ENCODE assay signal across 1 cellular context in genomic region chr11:113906038-113906437, GRCh38.
TF ChIP-seq lines count a peak whose summit lies in the region.

No MANE protein-coding gene starts in this region.

TF ChIP-seq in H1, 55 proteins besides CTCF, POLR2A, EP300 and RAD21:
- TF ChIP-seq MAX (IDR thresholded peaks at IDR 0.05) (no peak), SRF (IDR thresholded peaks at IDR 0.05; ENCODE audit: low read depth, low read length) (no peak), CHD1 (IDR thresholded peaks at IDR 0.05; ENCODE audit: low read depth, low read length) (no peak), CHD2 (IDR thresholded peaks at IDR 0.05; ENCODE audit: low read length) (no peak), CTBP2 (IDR thresholded peaks at IDR 0.05; ENCODE audit: borderline replicate concordance, insufficient read depth, insufficient read length, low read length) (no peak), HDAC2 (IDR thresholded peaks at IDR 0.05; ENCODE audit: borderline replicate concordance in 1 of 2, low read depth in 2 of 2, low read length in 2 of 2) (no peak), MAFK (IDR thresholded peaks at IDR 0.05; ENCODE audit: low read depth, low read length) (no peak), CHD7 (IDR thresholded peaks at IDR 0.05; ENCODE audit: insufficient replicate concordance, low read length) (no peak)
